ENCODE assay signal across 1 cellular context in the genomic region with DNA sequence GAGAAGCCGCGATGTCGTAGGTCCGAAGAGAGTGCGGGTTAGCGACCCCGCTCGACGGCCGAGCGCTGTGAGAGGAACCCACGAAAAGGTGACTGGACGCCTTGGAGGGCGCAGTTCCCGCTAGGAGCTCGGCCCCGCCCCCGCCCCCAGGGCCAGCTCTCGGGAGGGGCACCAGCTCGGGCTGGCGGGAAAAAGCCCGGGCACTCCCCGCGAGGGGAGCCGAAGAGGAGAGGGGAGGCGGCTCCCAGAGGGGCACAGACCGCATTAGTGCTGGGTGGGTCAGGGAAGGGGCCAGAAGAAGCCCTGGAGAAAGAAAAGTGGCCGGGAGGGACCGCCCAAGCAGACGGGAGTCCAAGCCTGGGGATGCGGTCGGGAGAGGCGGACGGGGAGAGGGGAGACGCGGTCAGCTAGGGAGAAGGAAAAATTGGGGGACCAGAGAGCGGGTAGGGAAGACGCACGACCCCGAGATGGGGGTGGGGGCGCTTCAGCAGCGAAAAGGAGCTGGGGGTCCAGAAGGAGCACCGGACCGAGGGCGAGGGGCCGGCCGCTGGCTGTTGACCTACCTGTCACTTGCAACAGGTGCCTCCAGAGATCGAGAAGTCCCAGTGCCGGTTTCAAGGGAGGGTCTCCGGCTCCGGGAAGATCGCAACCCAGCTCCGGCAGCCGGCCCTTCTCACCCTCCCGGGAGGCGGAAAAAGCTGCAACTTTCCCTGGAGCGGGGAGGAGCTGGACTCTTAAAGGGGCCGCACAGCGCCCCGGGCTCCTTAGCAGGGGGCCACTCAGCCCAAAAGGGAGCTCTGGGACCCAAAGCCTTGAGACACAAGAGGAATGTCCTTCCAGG.
TF ChIP-seq lines count a peak whose summit lies in the region.

A gene (minus strand): TSS at position 681 of the 841 bp plus-strand sequence. CDS start 30,084 bp downstream, outside the sequence.

TF ChIP-seq in HEK293, 187 proteins besides CTCF, POLR2A, EP300 and RAD21 (continued from another document):
- TF ChIP-seq, protein P1, sequence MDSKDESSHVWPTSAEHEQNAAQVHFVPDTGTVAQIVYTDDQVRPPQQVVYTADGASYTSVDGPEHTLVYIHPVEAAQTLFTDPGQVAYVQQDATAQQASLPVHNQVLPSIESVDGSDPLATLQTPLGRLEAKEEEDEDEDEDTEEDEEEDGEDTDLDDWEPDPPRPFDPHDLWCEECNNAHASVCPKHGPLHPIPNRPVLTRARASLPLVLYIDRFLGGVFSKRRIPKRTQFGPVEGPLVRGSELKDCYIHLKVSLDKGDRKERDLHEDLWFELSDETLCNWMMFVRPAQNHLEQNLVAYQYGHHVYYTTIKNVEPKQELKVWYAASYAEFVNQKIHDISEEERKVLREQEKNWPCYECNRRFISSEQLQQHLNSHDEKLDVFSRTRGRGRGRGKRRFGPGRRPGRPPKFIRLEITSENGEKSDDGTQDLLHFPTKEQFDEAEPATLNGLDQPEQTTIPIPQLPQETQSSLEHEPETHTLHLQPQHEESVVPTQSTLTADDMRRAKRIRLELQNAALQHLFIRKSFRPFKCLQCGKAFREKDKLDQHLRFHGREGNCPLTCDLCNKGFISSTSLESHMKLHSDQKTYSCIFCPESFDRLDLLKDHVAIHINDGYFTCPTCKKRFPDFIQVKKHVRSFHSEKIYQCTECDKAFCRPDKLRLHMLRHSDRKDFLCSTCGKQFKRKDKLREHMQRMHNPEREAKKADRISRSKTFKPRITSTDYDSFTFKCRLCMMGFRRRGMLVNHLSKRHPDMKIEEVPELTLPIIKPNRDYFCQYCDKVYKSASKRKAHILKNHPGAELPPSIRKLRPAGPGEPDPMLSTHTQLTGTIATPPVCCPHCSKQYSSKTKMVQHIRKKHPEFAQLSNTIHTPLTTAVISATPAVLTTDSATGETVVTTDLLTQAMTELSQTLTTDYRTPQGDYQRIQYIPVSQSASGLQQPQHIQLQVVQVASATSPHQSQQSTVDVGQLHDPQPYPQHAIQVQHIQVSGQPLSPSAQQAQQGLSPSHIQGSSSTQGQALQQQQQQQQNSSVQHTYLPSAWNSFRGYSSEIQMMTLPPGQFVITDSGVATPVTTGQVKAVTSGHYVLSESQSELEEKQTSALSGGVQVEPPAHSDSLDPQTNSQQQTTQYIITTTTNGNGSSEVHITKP (tag by site-specific recombination; IDR thresholded peaks at IDR 0.05) = 0 out of 2 replicates have a peak, but pooled peaks have one; percentile 16
- TF ChIP-seq ZNF510 (tag by site-specific recombination; IDR thresholded peaks at IDR 0.05; ENCODE audit: insufficient replicate concordance) (peak; percentile 5), ZFP69B (tag by site-specific recombination; IDR thresholded peaks at IDR 0.05) (0 out of 2 replicates have a peak, but pooled peaks have one; percentile 24), KLF8 (tag by site-specific recombination; IDR thresholded peaks at IDR 0.05) (peak; percentile 23), YY2 (tag by site-specific recombination; IDR thresholded peaks at IDR 0.05) (no peak), ZNF837 (tag by site-specific recombination; IDR thresholded peaks at IDR 0.05) (no peak), ZBTB8A (tag by site-specific recombination; IDR thresholded peaks at IDR 0.05) (peak; percentile 13; the same call in 1 of the 2 replicates), PRDM1 (tag by site-specific recombination; IDR thresholded peaks at IDR 0.05) (peak; percentile 45; the same call in 1 of the 2 replicates)
